ENCODE assay signal across 19 cellular contexts in genomic region chr12:126763359-126763758, GRCh38.
A peak's percentile ranks its signal among the peaks of the same experiment; 100 is the strongest.
DNase-seq lines count a peak whose midpoint lies in the region; ATAC-seq and TF ChIP-seq lines count a peak whose summit lies in the region.
"Had no signal": no experiment of that assay in that cellular context is flagged by ENCODE, and none has a peak within 500 bp of the region (broad histone marks: within the 10 kb centered on the region; RNA-seq: fewer than 3 reads in every experiment).

No MANE protein-coding gene starts in this region.

- H2BK5ac ChIP-seq in trophoblast cell (ENCODE audit: low read depth, low read length, poor library complexity): no peak overlapping the region

- H3K27me3 Mint-ChIP-seq in activated CD4-positive, alpha-beta memory T cell treated with anti-CD3 and anti-CD28 coated beads for 36 hours: no peaks in the 10 kb centered on the region
- no peaks in the 10 kb centered on the region for H3K27me3 Mint-ChIP-seq in activated CD4-positive, alpha-beta memory T cell treated with anti-CD3 and anti-CD28 coated beads, Interleukin-2, amount 10 ng/mL, durations not matched to agents 7 days and 5 days
- H3K27me3 Mint-ChIP-seq in CD8-positive, alpha-beta T cell (ENCODE audit: low read depth): no peaks in the 10 kb centered on the region

- no peaks in the 10 kb centered on the region for H3K79me2 ChIP-seq in trophoblast cell (ENCODE audit: control insufficient read depth, insufficient read depth, low read length, poor library complexity)

- TF ChIP-seq CTCF in esophagus muscularis mucosa (IDR thresholded peaks at IDR 0.05): no peak
- TF ChIP-seq CTCF in CD8-positive, alpha-beta T cell (IDR thresholded peaks at IDR 0.05): no peak

- no peak for ATAC-seq in esophagus mucosa
- ATAC-seq in CD8-positive, alpha-beta T cell: no peak
- ATAC-seq: A549, HCT116 had no signal

- no peak overlapping the region for H4K12ac ChIP-seq in trophoblast cell (ENCODE audit: low read depth, low read length)

- no peak for TF ChIP-seq EP300 in esophagus muscularis mucosa (IDR thresholded peaks at IDR 0.05)

- POLR2A ChIA-PET in activated CD4-positive, alpha-beta memory T cell treated with anti-CD3 and anti-CD28 coated beads for 36 hours (lab: Charles Lee): interaction anchor here (1.0 kb wide), 1 partner anchor 9 kb away, joined by 3 read pairs; no protein-coding TSS in a partner anchor
- POLR2A ChIA-PET in activated CD4-positive, alpha-beta memory T cell treated with anti-CD3 and anti-CD28 coated beads, Interleukin-2, amount 10 ng/mL, durations not matched to agents 7 days and 5 days (lab: Charles Lee): no interaction called here
- POLR2A ChIA-PET in CD8-positive, alpha-beta T cell (lab: Charles Lee): no interaction called here

- H3K4me3 ChIP-seq in esophagus muscularis mucosa (no peak overlapping the region), trophoblast cell (ENCODE audit: low read depth, low read length) (no peak overlapping the region)
- H3K4me3 ChIP-seq in CD8-positive, alpha-beta T cell (ENCODE audit: low read depth, low read length): no peak overlapping the region
- H3K4me3 ChIP-seq: A549 had no signal

- peak overlapping the region; percentile 79 for H3K9ac ChIP-seq in trophoblast cell (ENCODE audit: low read length)

- no peak overlapping the region for H3K4ac ChIP-seq in trophoblast cell (ENCODE audit: low read depth, low read length)

- H3K27me3 ChIP-seq in esophagus muscularis mucosa (no peaks in the 10 kb centered on the region), trophoblast cell (ENCODE audit: insufficient read depth, low read length) (no peaks in the 10 kb centered on the region)
- H3K27me3 ChIP-seq in CD8-positive, alpha-beta T cell (ENCODE audit: insufficient read depth, low read length): no peaks in the 10 kb centered on the region

- H3K79me1 ChIP-seq in trophoblast cell (ENCODE audit: low read length): no peaks in the 10 kb centered on the region

- no peak for DNase-seq in activated CD4-positive, alpha-beta memory T cell treated with anti-CD3 and anti-CD28 coated beads for 36 hours
- DNase-seq in activated CD4-positive, alpha-beta memory T cell treated with anti-CD3 and anti-CD28 coated beads, Interleukin-2, amount 10 ng/mL, durations not matched to agents 7 days and 5 days: no peak
- DNase-seq in esophagus muscularis mucosa (ENCODE audit: extremely low spot score) (peak; percentile 34), trophoblast cell (no peak), NCI-H748 treated with DMSO at 0.1 percent for 48 hours (lab: John Stamatoyannopoulos, UW) (no peak)
- DNase-seq in CD8-positive, alpha-beta T cell: no peak
- DNase-seq: AML-193, DMS153, DMS79, GDM1, GOT3, H7, HFFc6 had no signal

- H3K4me3 Mint-ChIP-seq in activated CD4-positive, alpha-beta memory T cell treated with anti-CD3 and anti-CD28 coated beads for 36 hours: no peak overlapping the region
- no peak overlapping the region for H3K4me3 Mint-ChIP-seq in activated CD4-positive, alpha-beta memory T cell treated with anti-CD3 and anti-CD28 coated beads, Interleukin-2, amount 10 ng/mL, durations not matched to agents 7 days and 5 days
- H3K4me3 Mint-ChIP-seq in CD8-positive, alpha-beta T cell: no peak overlapping the region
- H3K4me3 Mint-ChIP-seq: HFFc6 had no signal

- intact Hi-C loops in activated CD4-positive, alpha-beta memory T cell treated with anti-CD3 and anti-CD28 coated beads for 36 hours (cut with micrococcal nuclease): no loop called here
- intact Hi-C loops in esophagus muscularis mucosa (cut with DNase I): no loop called here
- intact Hi-C loops in CD8-positive, alpha-beta T cell (cut with DNase I, micrococcal nuclease): no loop called here

- CTCF ChIA-PET in activated CD4-positive, alpha-beta memory T cell treated with anti-CD3 and anti-CD28 coated beads for 36 hours (lab: Charles Lee): interaction anchor here (2.5 kb wide), 1 partner anchor 15 kb away, joined by 9 read pairs; no protein-coding TSS in a partner anchor
- CTCF ChIA-PET in activated CD4-positive, alpha-beta memory T cell treated with anti-CD3 and anti-CD28 coated beads, Interleukin-2, amount 10 ng/mL, durations not matched to agents 7 days and 5 days (lab: Charles Lee): interaction anchor here (1.1 kb wide), 1 partner anchor 16 kb away, joined by 3 read pairs; no protein-coding TSS in a partner anchor
- CTCF ChIA-PET in CD8-positive, alpha-beta T cell (lab: Charles Lee): no interaction called here

- H3K4me1 Mint-ChIP-seq in activated CD4-positive, alpha-beta memory T cell treated with anti-CD3 and anti-CD28 coated beads for 36 hours (ENCODE audit: low read depth): peaks cover 50% of the 10 kb centered on the region
- peaks cover 41% of the 10 kb centered on the region for H3K4me1 Mint-ChIP-seq in activated CD4-positive, alpha-beta memory T cell treated with anti-CD3 and anti-CD28 coated beads, Interleukin-2, amount 10 ng/mL, durations not matched to agents 7 days and 5 days
- H3K4me1 Mint-ChIP-seq in CD8-positive, alpha-beta T cell (ENCODE audit: low read depth): peaks cover 13% of the 10 kb centered on the region

- H3K36me3 ChIP-seq in esophagus muscularis mucosa (no peaks in the 10 kb centered on the region), trophoblast cell (ENCODE audit: control insufficient read depth in 1 of 2, insufficient read depth in 2 of 2, low read length in 2 of 2) (no peaks in the 10 kb centered on the region)
- H3K36me3 ChIP-seq in CD8-positive, alpha-beta T cell (ENCODE audit: insufficient read depth, low read length): no peaks in the 10 kb centered on the region

- no peak overlapping the region for H3K27ac ChIP-seq in esophagus muscularis mucosa (replicated peaks in 1 of 4)
- no peak overlapping the region for H3K27ac ChIP-seq in trophoblast cell (ENCODE audit: low read depth, low read length)
- H3K27ac ChIP-seq in CD8-positive, alpha-beta T cell (ENCODE audit: low read depth, low read length): no peak overlapping the region
- H3K27ac ChIP-seq: 22Rv1, A549, C4-2B, HL-60 had no signal

- 68% methylated on average over 2 of the region's 2 CpGs for WGBS in esophagus muscularis mucosa
- no CpG with 5 or more reads among the region's 2 CpGs for WGBS in trophoblast cell (ENCODE audit: extremely low coverage, insufficient coverage, insufficient read length)

- no peak overlapping the region for H2BK120ac ChIP-seq in trophoblast cell (ENCODE audit: insufficient read depth, low read length, poor library complexity)

- H2AK5ac ChIP-seq in trophoblast cell (ENCODE audit: low read length): no peak overlapping the region

- no peak overlapping the region for H4K91ac ChIP-seq in trophoblast cell (ENCODE audit: low read depth, low read length)

- H4K8ac ChIP-seq in trophoblast cell (ENCODE audit: low read depth, low read length): no peak overlapping the region

- H3K14ac ChIP-seq in trophoblast cell (ENCODE audit: low read length): no peak overlapping the region

- TF ChIP-seq POLR2A in esophagus muscularis mucosa (IDR thresholded peaks at IDR 0.05; ENCODE audit: low read depth): no peak

- H3K27ac Mint-ChIP-seq in activated CD4-positive, alpha-beta memory T cell treated with anti-CD3 and anti-CD28 coated beads for 36 hours: peak overlapping the region; percentile 9
- H3K27ac Mint-ChIP-seq in activated CD4-positive, alpha-beta memory T cell treated with anti-CD3 and anti-CD28 coated beads, Interleukin-2, amount 10 ng/mL, durations not matched to agents 7 days and 5 days: no peak overlapping the region
- H3K27ac Mint-ChIP-seq in CD8-positive, alpha-beta T cell: no peak overlapping the region
- H3K27ac Mint-ChIP-seq: HFFc6 had no signal

- H3K4me2 ChIP-seq in trophoblast cell (ENCODE audit: low read length): no peak overlapping the region
- H3K4me2 ChIP-seq: A549 had no signal

- no peak overlapping the region for H2BK12ac ChIP-seq in trophoblast cell (ENCODE audit: low read length)

- H3K18ac ChIP-seq in trophoblast cell (ENCODE audit: low read length): no peak overlapping the region

- no peaks in the 10 kb centered on the region for H3K4me1 ChIP-seq in esophagus muscularis mucosa
- H3K4me1 ChIP-seq in trophoblast cell (ENCODE audit: control insufficient read depth in 1 of 2, insufficient read depth in 2 of 2, low read length in 2 of 2): no peaks in the 10 kb centered on the region
- no peaks in the 10 kb centered on the region for H3K4me1 ChIP-seq in CD8-positive, alpha-beta T cell (ENCODE audit: insufficient read depth, low read length)
- H3K4me1 ChIP-seq: A549 had no signal

- H2AFZ ChIP-seq in trophoblast cell (ENCODE audit: insufficient read depth, low read length, poor library complexity): no peak overlapping the region

- H3K9me3 ChIP-seq in esophagus muscularis mucosa: peaks cover 0 to 42% (median 24%) of the 10 kb centered on the region in 4 donors
- peaks cover 9% of the 10 kb centered on the region for H3K9me3 ChIP-seq in trophoblast cell (ENCODE audit: insufficient read depth, low read depth, low read length)
- H3K9me3 ChIP-seq in CD8-positive, alpha-beta T cell (ENCODE audit: low read length): no peaks in the 10 kb centered on the region
- H3K9me3 ChIP-seq: A549 had no signal

- H3K36me3 Mint-ChIP-seq in activated CD4-positive, alpha-beta memory T cell treated with anti-CD3 and anti-CD28 coated beads for 36 hours: peaks cover 64% of the 10 kb centered on the region
- peaks cover 75% of the 10 kb centered on the region for H3K36me3 Mint-ChIP-seq in activated CD4-positive, alpha-beta memory T cell treated with anti-CD3 and anti-CD28 coated beads, Interleukin-2, amount 10 ng/mL, durations not matched to agents 7 days and 5 days (ENCODE audit: low read depth)
- peaks cover 19% of the 10 kb centered on the region for H3K36me3 Mint-ChIP-seq in CD8-positive, alpha-beta T cell

- H3K9me3 Mint-ChIP-seq in activated CD4-positive, alpha-beta memory T cell treated with anti-CD3 and anti-CD28 coated beads for 36 hours: peaks cover 52% of the 10 kb centered on the region
- H3K9me3 Mint-ChIP-seq in activated CD4-positive, alpha-beta memory T cell treated with anti-CD3 and anti-CD28 coated beads, Interleukin-2, amount 10 ng/mL, durations not matched to agents 7 days and 5 days: peaks cover 44% of the 10 kb centered on the region
- H3K9me3 Mint-ChIP-seq in CD8-positive, alpha-beta T cell: peaks cover 30% of the 10 kb centered on the region

- no peak overlapping the region for H3K23ac ChIP-seq in trophoblast cell (ENCODE audit: low read length)
